In genomic region chr1:23562138-23562819, GRCh38 we compare ENCODE assay signal across 8 cellular contexts. TPM values are rescaled to one million over a fixed set of nuclear protein-coding genes. Genes with fewer than 3 reads are reported as not detected.
DNase-seq lines count a peak whose midpoint lies in the region; ATAC-seq and TF ChIP-seq lines count a peak whose summit lies in the region.

No MANE protein-coding gene starts in this region.

- H3K36me3 ChIP-seq in ascending aorta (peaks cover 15 to 19% of the 10 kb centered on the region in 2 donors), parathyroid adenoma (ENCODE audit: control insufficient read depth, insufficient read depth, low read length) (no peaks in the 10 kb centered on the region)

- H3K27me3 ChIP-seq in ascending aorta (no peaks in the 10 kb centered on the region), parathyroid adenoma (ENCODE audit: control insufficient read depth, insufficient read depth, low read length) (no peaks in the 10 kb centered on the region)

- TF ChIP-seq CTCF in HFF-Myc (IDR thresholded peaks at IDR 0.05; ENCODE audit: low read depth, low read length, missing control alignments) (no peak), ascending aorta (IDR thresholded peaks at IDR 0.05) (no peak), parathyroid adenoma (IDR thresholded peaks at IDR 0.05) (no peak)

- H2AFZ ChIP-seq in parathyroid adenoma: no peak overlapping the region

- ATAC-seq in left cardiac atrium: peak; percentile 82 to 84

- intact Hi-C loops in ascending aorta (cut with DNase I) (loop anchor here (10.0 kb wide), 2 partner anchors 453 to 1657 kb away; no protein-coding TSS in a partner anchor), left cardiac atrium (cut with DNase I) (loop anchor here in 1 of 2 donors (5.0 kb wide), 1 partner anchor 130 kb away; the partner anchor contains the start of gene RPL11)

- H3K9me3 ChIP-seq in ascending aorta (no peaks in the 10 kb centered on the region), parathyroid adenoma (ENCODE audit: control insufficient read depth, low read length) (no peaks in the 10 kb centered on the region)

- H3K4me2 ChIP-seq in parathyroid adenoma (ENCODE audit: low read length): peak overlapping the region; percentile 24

- H3K4me3 ChIP-seq in HFF-Myc (replicated peaks; ENCODE audit: low read depth, low read length) (no peak overlapping the region), ascending aorta (peak overlapping the region in 1 of 2 donors; percentile 95), parathyroid adenoma (ENCODE audit: low read depth, low read length) (peak overlapping the region; percentile 2)

- H3K9ac ChIP-seq in parathyroid adenoma: no peak overlapping the region

- DNase-seq in CD1c-positive myeloid dendritic cell (ENCODE audit: extremely low spot score) (peak; percentile 67), HFF-Myc (ENCODE audit: extremely low read depth, low read depth) (peak; percentile 89), NCI-H748 (lab: John Stamatoyannopoulos, UW; ENCODE audit: unreplicated experiment) (peak; percentile 97), ascending aorta (ENCODE audit: low spot score in 2 of 2) (peak; percentile 95 to 99), left cardiac atrium (peak; percentile 99), AML-193 (lab: John Stamatoyannopoulos, UW) (no peak)
- no peak for DNase-seq in activated CD8-positive, alpha-beta memory T cell treated with anti-CD3 and anti-CD28 coated beads for 24 hours

- H3K4me1 ChIP-seq in ascending aorta (peaks cover 21 to 49% of the 10 kb centered on the region in 2 donors), parathyroid adenoma (peaks cover 3% of the 10 kb centered on the region)

- H3K27ac ChIP-seq in ascending aorta: peak overlapping the region; percentile 92
- peak overlapping the region; percentile 70 for H3K27ac ChIP-seq in parathyroid adenoma

- H3K79me2 ChIP-seq in parathyroid adenoma: no peaks in the 10 kb centered on the region

RNA-seq across cellular contexts. Expression of gene ID3, which starts 3.0 kb away (rescaled TPM):
- total RNA-seq in ascending aorta: 1,094 TPM
- total RNA-seq in left cardiac atrium: 100 to 1,000 TPM; 119 to 172 TPM

RNA-seq across cellular contexts. Expression of gene E2F2, which starts 31.2 kb away (rescaled TPM):
- not detected for total RNA-seq in ascending aorta
- total RNA-seq in left cardiac atrium: 1 to 10 TPM in 1 of 2 donors, under 1 TPM in 1; 0.18 to 1.3 TPM

Comparison
In these comparisons a context has a peak if more than half of its experiments do, and no peak if none do; other contexts are left out.
1. DNase-seq: peak in CD1c-positive myeloid dendritic cell (single experiment), HFF-Myc (single experiment), NCI-H748 (single experiment), ascending aorta (2 of 2) and left cardiac atrium (single experiment); none in AML-193 (0 of 2) and activated CD8-positive, alpha-beta memory T cell treated with anti-CD3 and anti-CD28 coated beads for 24 hours (single experiment).